21 cellular contexts compared by ENCODE assay signal in the genomic region with DNA sequence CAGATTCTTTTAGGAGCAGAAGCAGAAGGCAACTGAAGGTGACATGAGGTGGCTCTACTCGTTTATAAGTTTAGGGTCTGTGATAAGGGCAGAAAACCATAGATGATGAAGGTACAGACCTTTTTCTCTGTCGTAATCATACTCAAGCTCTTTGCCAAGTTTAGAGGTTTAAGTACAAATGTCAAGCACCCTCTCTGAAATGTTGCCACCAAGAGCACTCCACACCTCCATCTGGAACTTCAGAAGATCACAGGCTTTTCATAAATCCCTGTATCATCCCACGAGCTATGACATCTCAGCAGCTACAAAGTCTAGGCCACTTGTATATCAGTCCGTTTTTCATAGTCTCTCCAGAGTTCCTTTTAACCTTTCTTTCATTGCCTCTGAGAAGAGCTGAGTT.
"Had no signal": no experiment of that assay in that cellular context is flagged by ENCODE, and none has a peak within 500 bp of the region (broad histone marks: within the 10 kb centered on the region; RNA-seq: fewer than 3 reads in every experiment).

No MANE protein-coding gene starts in this region.

- DNase-seq: effector memory CD8-positive, alpha-beta T cell; gastrocnemius medialis; glutamatergic neuron; islet precursor cell; left ventricle myocardium superior; mucosa of descending colon; natural killer cell; posterior cingulate gyrus; small intestine; stimulated activated CD4-positive, alpha-beta T cell treated with anti-CD3 and anti-CD28 coated beads, Interleukin-2, amount 100 ng/mL, for 48 hours; stimulated activated CD8-positive, alpha-beta memory T cell treated with anti-CD3 and anti-CD28 coated beads, Interleukin-4, amount 100 ng/mL, for 48 hours; stimulated activated naive CD8-positive, alpha-beta T cell treated with anti-CD3 and anti-CD28 coated beads, Interleukin-15, Interleukin-2, amounts not matched to agents 100 U/mL and 50 U/mL, for 24 hours; thyroid gland; upper lobe of left lung had no signal

- H3K4me3 ChIP-seq: esophagus muscularis mucosa, gastrocnemius medialis, mucosa of descending colon, suprapubic skin, thyroid gland, upper lobe of left lung, vagina had no signal

- ATAC-seq: effector memory CD8-positive, alpha-beta T cell; gastrocnemius medialis; left ventricle myocardium superior; mucosa of descending colon; natural killer cell; sciatic nerve; stimulated activated effector memory CD8-positive, alpha-beta T cell treated with anti-CD3 and anti-CD28 coated beads, Interleukin-12 subunit alpha, Interleukin-12 subunit beta, amount 100 ng/mL, for 72 hours; stimulated activated naive CD8-positive, alpha-beta T cell treated with anti-CD3 and anti-CD28 coated beads, Interleukin-15, Interleukin-2, amounts not matched to agents 100 U/mL and 50 U/mL, for 24 hours had no signal

- H3K27me3 ChIP-seq: esophagus muscularis mucosa, gastrocnemius medialis, suprapubic skin, thyroid gland, upper lobe of left lung, vagina had no signal

- H3K9me3 ChIP-seq: esophagus muscularis mucosa, gastrocnemius medialis, mucosa of descending colon, suprapubic skin, thyroid gland, upper lobe of left lung, vagina had no signal

- H3K4me1 ChIP-seq: gastrocnemius medialis, suprapubic skin had no signal

- H3K27ac ChIP-seq: epithelial cell of prostate, esophagus muscularis mucosa, gastrocnemius medialis, suprapubic skin, thyroid gland, upper lobe of left lung, vagina had no signal

- H3K36me3 ChIP-seq: esophagus muscularis mucosa, gastrocnemius medialis, suprapubic skin, thyroid gland, upper lobe of left lung, vagina had no signal

- FAIRE-seq: colon, small intestine had no signal
